Comparison of ENCODE assay signal across 32 cellular contexts in the genomic region with DNA sequence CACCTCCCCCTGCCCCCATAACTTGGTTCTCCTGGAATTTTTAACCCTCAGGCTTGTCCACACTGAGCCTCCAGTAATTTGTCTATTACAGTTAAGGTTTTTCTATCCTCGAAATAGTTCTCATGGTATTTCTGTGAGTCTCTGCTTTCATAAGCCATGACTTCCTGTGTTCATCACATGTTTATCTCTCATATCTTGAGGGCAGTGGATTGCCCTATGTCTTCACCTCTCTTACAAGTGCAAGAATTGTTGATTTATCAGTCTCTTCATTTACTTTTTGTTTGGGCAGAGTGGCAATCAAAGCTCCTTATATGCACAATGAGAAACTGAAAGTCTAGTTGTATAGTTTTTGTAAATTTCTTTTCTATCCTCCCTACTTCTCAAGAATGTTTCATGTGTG.
DNase-seq lines count a peak whose midpoint lies in the region; TF ChIP-seq lines count a peak whose summit lies in the region.
"Had no signal": no experiment of that assay in that cellular context is flagged by ENCODE, and none has a peak within 500 bp of the region (broad histone marks: within the 10 kb centered on the region; RNA-seq: fewer than 3 reads in every experiment).

No MANE protein-coding gene starts in this region.

- in situ Hi-C loops in KBM-7 (cut with MboI; ENCODE audit: low pct_unique_long_range_greater_than_20kb, low sequenced_read_pairs): no loop called here

- H3K14ac ChIP-seq in neuronal stem cell (ENCODE audit: low read length): no peak overlapping the region

- H3K27ac ChIP-seq in KOPT-K1 (ENCODE audit: low read depth, low read length, poor library complexity, severe bottlenecking) (peak overlapping the region; percentile 37), neural progenitor cell (no peak overlapping the region), neuronal stem cell (replicated peaks; ENCODE audit: low read length) (no peak overlapping the region)
- H3K27ac ChIP-seq: cardiac muscle cell, esophagus muscularis mucosa, gastrocnemius medialis, pancreas, Peyer's patch, stomach, thyroid gland had no signal

- H2BK120ac ChIP-seq in neuronal stem cell (ENCODE audit: low read depth, low read length): no peak overlapping the region

- H3K9me3 Mint-ChIP-seq in neural progenitor cell: peaks cover 12% of the 10 kb centered on the region
- H3K9me3 Mint-ChIP-seq: endodermal cell had no signal

- H2BK15ac ChIP-seq in neuronal stem cell (ENCODE audit: low read length): no peak overlapping the region

- no peak overlapping the region for H2AK5ac ChIP-seq in neuronal stem cell (ENCODE audit: low read depth, low read length)

- H3K18ac ChIP-seq in neuronal stem cell (ENCODE audit: low read length): no peak overlapping the region

- H3K27me3 ChIP-seq in neural progenitor cell (no peaks in the 10 kb centered on the region), neuronal stem cell (ENCODE audit: control insufficient read depth in 3 of 3, insufficient read depth in 3 of 3, low read depth in 1 of 3, low read length in 3 of 3) (no peaks in the 10 kb centered on the region)
- H3K27me3 ChIP-seq: cardiac muscle cell, esophagus muscularis mucosa, gastrocnemius medialis, pancreas, Peyer's patch, stomach, thyroid gland had no signal

- H3K23ac ChIP-seq in neuronal stem cell (ENCODE audit: low read depth, low read length, poor library complexity): no peak overlapping the region

- no peaks in the 10 kb centered on the region for H3K27me3 Mint-ChIP-seq in neural progenitor cell (ENCODE audit: insufficient read depth, low read depth)
- H3K27me3 Mint-ChIP-seq: naive thymus-derived CD8-positive, alpha-beta T cell had no signal

- H3K79me1 ChIP-seq in neuronal stem cell (ENCODE audit: low read depth, low read length): no peaks in the 10 kb centered on the region

- peak; percentile 5 for DNase-seq in EL
- peak; percentile 69 for DNase-seq in amniotic epithelial cell (ENCODE audit: low read depth)
- no peak for DNase-seq in neural progenitor cell (ENCODE audit: low spot score)
- DNase-seq in GOT3 (lab: John Stamatoyannopoulos, UW): no peak
- no peak for DNase-seq in KBM-7
- no peak for DNase-seq in GDM1 (lab: John Stamatoyannopoulos, UW)
- no peak for DNase-seq in neuronal stem cell (ENCODE audit: low spot score)
- DNase-seq: activated CD4-positive, alpha-beta T cell treated with anti-CD3 and anti-CD28 coated beads, Interleukin-2, amount 50 U/mL, for 48 hours; activated CD8-positive, alpha-beta memory T cell treated with anti-CD3 and anti-CD28 coated beads, Interleukin-2, amount 50 U/mL, for 48 hours; aorta; C1 segment of cervical spinal cord; cortex of kidney; gastrocnemius medialis; HFFc6; midbrain; naive thymus-derived CD8-positive, alpha-beta T cell; NCI-H1092 treated with DMSO at 0.1 percent for 48 hours; NCI-H2029; NCI-H526 treated with DMSO at 0.1 percent for 48 hours; pancreas; Peyer's patch; retina; SIG-M5; small intestine; stimulated activated CD4-positive, alpha-beta T cell treated with anti-CD3 and anti-CD28 coated beads, Interleukin-2, amount 100 ng/mL, for 24 hours; stomach; thyroid gland had no signal

- H3K9me3 ChIP-seq in KOPT-K1 (ENCODE audit: insufficient read depth, low read length, poor library complexity, severe bottlenecking) (peaks cover 10% of the 10 kb centered on the region), neural progenitor cell (ENCODE audit: low read depth) (no peaks in the 10 kb centered on the region), neuronal stem cell (replicated peaks in 1 of 2; ENCODE audit: control insufficient read depth in 2 of 2, insufficient read depth in 1 of 2, low read depth in 1 of 2, low read length in 2 of 2) (no peaks in the 10 kb centered on the region)
- H3K9me3 ChIP-seq: gastrocnemius medialis, pancreas, thyroid gland had no signal

- H2BK5ac ChIP-seq in neuronal stem cell (ENCODE audit: low read length): no peak overlapping the region

- H3K9ac ChIP-seq in neural progenitor cell (no peak overlapping the region), neuronal stem cell (ENCODE audit: low read depth, low read length, poor library complexity) (no peak overlapping the region)

- no peak overlapping the region for H3K27ac Mint-ChIP-seq in neural progenitor cell
- H3K27ac Mint-ChIP-seq: activated naive CD4-positive, alpha-beta T cell treated with anti-CD3 and anti-CD28 coated beads, Interleukin-2, amount 50 U/mL, for 72 hours; HFFc6 had no signal

- H3K36me3 ChIP-seq in KOPT-K1 (ENCODE audit: insufficient read depth, low read length) (no peaks in the 10 kb centered on the region), neural progenitor cell (no peaks in the 10 kb centered on the region), neuronal stem cell (replicated peaks in 1 of 2; ENCODE audit: control insufficient read depth in 2 of 2, insufficient read depth in 2 of 2, low read length in 2 of 2) (no peaks in the 10 kb centered on the region)
- H3K36me3 ChIP-seq: cardiac muscle cell, esophagus muscularis mucosa, gastrocnemius medialis, pancreas, Peyer's patch, stomach, thyroid gland had no signal

- H3K4me1 ChIP-seq in neural progenitor cell (no peaks in the 10 kb centered on the region), neuronal stem cell (ENCODE audit: control insufficient read depth in 2 of 2, insufficient read depth in 1 of 2, low read depth in 1 of 2, low read length in 2 of 2) (no peaks in the 10 kb centered on the region)
- H3K4me1 ChIP-seq: esophagus muscularis mucosa, gastrocnemius medialis, pancreas, Peyer's patch, stomach, thyroid gland had no signal

- no peaks in the 10 kb centered on the region for H3K36me3 Mint-ChIP-seq in neural progenitor cell

- no peak overlapping the region for H4K91ac ChIP-seq in neuronal stem cell (ENCODE audit: low read depth, low read length, poor library complexity)

- no peak overlapping the region for H3K4ac ChIP-seq in neuronal stem cell (ENCODE audit: low read length)

- H3K4me2 ChIP-seq in neural progenitor cell (no peak overlapping the region), neuronal stem cell (ENCODE audit: insufficient read depth, low read length, poor library complexity, severe bottlenecking) (no peak overlapping the region)

- no peaks in the 10 kb centered on the region for H3F3A ChIP-seq in neural progenitor cell (ENCODE audit: low read depth)

- TF ChIP-seq CTCF in neural progenitor cell (IDR thresholded peaks at IDR 0.05): no peak

- no peak overlapping the region for H2BK12ac ChIP-seq in neuronal stem cell (ENCODE audit: low read length)

- H3K4me1 Mint-ChIP-seq in neural progenitor cell: peaks cover 3% of the 10 kb centered on the region

- no peak overlapping the region for H3K4me3 Mint-ChIP-seq in neural progenitor cell
- H3K4me3 Mint-ChIP-seq: endodermal cell, HFFc6 had no signal

- H3K79me2 ChIP-seq in neural progenitor cell (ENCODE audit: low read depth): no peaks in the 10 kb centered on the region

- no CpG with 5 or more reads among the region's 1 CpG for WGBS in neuronal stem cell (ENCODE audit: extremely low coverage in 2 of 2, insufficient read length in 2 of 2, insufficient replicate concordance in 1 of 2), 2 donors

- H3K4me3 ChIP-seq in neural progenitor cell (no peak overlapping the region), neuronal stem cell (ENCODE audit: low read length in 2 of 2) (no peak overlapping the region)
- H3K4me3 ChIP-seq: cardiac muscle cell, esophagus muscularis mucosa, gastrocnemius medialis, pancreas, Peyer's patch, stomach, thyroid gland had no signal

- H2AFZ ChIP-seq in neural progenitor cell (replicated peaks) (peak overlapping the region; percentile 68), neuronal stem cell (ENCODE audit: low read length) (no peak overlapping the region)

- no peak overlapping the region for H4K8ac ChIP-seq in neuronal stem cell (ENCODE audit: low read depth, low read length)

- no peaks in the 10 kb centered on the region for H4K20me1 ChIP-seq in neural progenitor cell (ENCODE audit: low read depth)

Comparison
In these comparisons a context has a peak if more than half of its experiments do, and no peak if none do; other contexts are left out.
1. DNase-seq: peak in EL (single experiment) and amniotic epithelial cell (single experiment); none in neural progenitor cell (single experiment), GOT3 (single experiment), KBM-7 (single experiment), GDM1 (single experiment) and neuronal stem cell (single experiment).